24 cellular contexts compared by ENCODE assay signal in the genomic region with DNA sequence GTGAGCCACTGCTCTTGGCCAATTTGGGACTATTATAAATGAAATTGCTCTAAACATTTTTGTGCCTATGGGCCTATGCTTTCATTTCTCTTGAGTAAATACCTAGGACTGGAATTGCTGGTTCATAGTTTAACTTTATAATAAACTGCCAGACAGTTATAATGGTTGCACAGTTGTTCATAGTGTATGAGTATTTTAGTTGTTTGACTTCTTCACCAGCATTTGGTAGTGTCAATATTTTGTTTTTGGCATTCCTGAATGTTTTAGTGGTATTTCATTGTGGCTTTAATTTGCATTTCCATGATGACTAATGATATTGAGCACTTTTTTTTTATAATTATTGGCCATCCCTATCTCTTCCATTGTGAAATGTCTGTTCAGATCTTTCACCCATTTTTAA. TPM values are rescaled to one million over a fixed set of nuclear protein-coding genes. Genes with fewer than 3 reads are reported as not detected.
A peak's percentile ranks its signal among the peaks of the same experiment; 100 is the strongest.
DNase-seq lines count a peak whose midpoint lies in the region; ATAC-seq and TF ChIP-seq lines count a peak whose summit lies in the region.
"Had no signal": no experiment of that assay in that cellular context is flagged by ENCODE, and none has a peak within 500 bp of the region (broad histone marks: within the 10 kb centered on the region; RNA-seq: fewer than 3 reads in every experiment).

No MANE protein-coding gene starts in this region.

- POLR2A ChIA-PET in PC-3 (lab: Charles Lee; ENCODE audit: unreplicated experiment), result no interaction called here

- ATAC-seq in PC-3 (peak; percentile 87), HG02610 (IDR thresholded peaks at IDR 0.05; ENCODE audit: unreplicated experiment) (no peak)
- ATAC-seq: GM12878, SK-N-SH treated with all-trans-retinoic acid at 6 μM for 48 hours had no signal

- no peaks in the 10 kb centered on the region for H3K9me3 ChIP-seq in PC-3 (ENCODE audit: low read length)
- H3K9me3 ChIP-seq in MM.1S (replicated peaks; ENCODE audit: insufficient read depth, low read length), result no peaks in the 10 kb centered on the region
- H3K9me3 ChIP-seq: MG63 had no signal

- H3K36me3 ChIP-seq in PC-3 (ENCODE audit: low read depth, low read length) (peaks cover 6% of the 10 kb centered on the region; the same call in 1 of the 2 replicates), MM.1S (replicated peaks; ENCODE audit: insufficient read depth, low read length) (no peaks in the 10 kb centered on the region)
- H3K36me3 ChIP-seq: MG63 had no signal

- no peak for TF ChIP-seq CTCF in PC-3 (conservative IDR thresholded peaks at IDR 0.05; ENCODE audit: low read depth, low read length)
- no peak for TF ChIP-seq CTCF in fibroblast of villous mesenchyme (IDR thresholded peaks at IDR 0.05; ENCODE audit: insufficient read depth, low read depth, low read length)
- no peak for TF ChIP-seq CTCF in MM.1S (IDR thresholded peaks at IDR 0.05; ENCODE audit: low read length)

- no peak overlapping the region for H3K9ac ChIP-seq in PC-3 (ENCODE audit: low read length)
- H3K9ac ChIP-seq in MM.1S (ENCODE audit: low read length), result no peak overlapping the region

- H3K9me2 ChIP-seq in PC-3 (replicated peaks; ENCODE audit: low read length) (no peaks in the 10 kb centered on the region), MM.1S (replicated peaks; ENCODE audit: insufficient read depth, low read length) (no peaks in the 10 kb centered on the region)

- intact Hi-C loops in PC-3 (cut with micrococcal nuclease), result loop anchor here (1.0 kb wide), 1 partner anchor 31 kb away; a partner anchor contains a TSS
- intact Hi-C loops in posterior vena cava (cut with DNase I), result loop anchor here in 1 of 2 donors (10.0 kb wide), 1 partner anchor 113 kb away; no protein-coding TSS in a partner anchor

- no peak overlapping the region for H2AFZ ChIP-seq in PC-3 (ENCODE audit: low read length)
- H2AFZ ChIP-seq in MM.1S (ENCODE audit: low read length), result no peak overlapping the region

- no peak overlapping the region for H3K4me2 ChIP-seq in PC-3 (ENCODE audit: low read length)
- H3K4me2 ChIP-seq in MM.1S (ENCODE audit: low read depth, low read length), result no peak overlapping the region

- DNase-seq in SIG-M5 treated with dmso at 0.1 percent for 504 hours (lab: John Stamatoyannopoulos, UW; ENCODE audit: unreplicated experiment), result peak; percentile 38
- no peak for DNase-seq in SIG-M5 (lab: John Stamatoyannopoulos, UW)
- peak; percentile 63 for DNase-seq in PC-3
- DNase-seq in fibroblast of villous mesenchyme (ENCODE audit: low read depth), result peak; percentile 64
- DNase-seq in LoVo (ENCODE audit: low spot score), result no peak
- no peak for DNase-seq in posterior vena cava (ENCODE audit: low spot score)
- DNase-seq in MM.1S, result no peak
- DNase-seq: CD8-positive, alpha-beta memory T cell; DMS53; H7; MG63; NCI-H1048; NCI-H1436; NCI-H187 treated with DMSO at 0.1 percent for 48 hours; NCI-H2107; NCI-H446 treated with DMSO at 0.1 percent for 48 hours; NCI-H526 treated with DMSO at 0.1 percent for 48 hours; OCI-M1; Right ventricle myocardium superior had no signal

- H3K27me3 ChIP-seq in PC-3 (ENCODE audit: low read length) (no peaks in the 10 kb centered on the region), MM.1S (replicated peaks; ENCODE audit: insufficient read depth, low read length) (no peaks in the 10 kb centered on the region)
- H3K27me3 ChIP-seq: MG63 had no signal

- H3F3A ChIP-seq in PC-3 (ENCODE audit: low read length, unreplicated experiment) (no peaks in the 10 kb centered on the region), MM.1S (ENCODE audit: insufficient read depth, low read length) (no peaks in the 10 kb centered on the region; the same call in 1 of the 2 replicates)

- BruUV-seq in PC-3 (replicated peaks; lab: Mats Ljungman, UMichigan), result no TSS peak

- H3K79me2 ChIP-seq in PC-3 (ENCODE audit: low read length) (no peaks in the 10 kb centered on the region), MM.1S (ENCODE audit: low read length) (no peaks in the 10 kb centered on the region)

- H3K4me1 ChIP-seq in PC-3 (ENCODE audit: insufficient read depth, low read length) (no peaks in the 10 kb centered on the region), MM.1S (ENCODE audit: low read length) (0 out of 2 replicates have a peak, but pooled peaks cover 5% of the 10 kb centered on the region)

- 0 out of 2 replicates have a peak overlapping the region, but pooled peaks have one; percentile 10 for H3K27ac ChIP-seq in PC-3 (ENCODE audit: low read length)
- H3K27ac ChIP-seq in MM.1S (ENCODE audit: low read length), result no peak overlapping the region
- H3K27ac ChIP-seq: 22Rv1, C4-2B had no signal

- CTCF ChIA-PET in PC-3 (lab: Charles Lee), result no interaction called here

- no peak overlapping the region for H3K4me3 ChIP-seq in PC-3 (ENCODE audit: low read length)
- H3K4me3 ChIP-seq in fibroblast of villous mesenchyme (ENCODE audit: low read depth, low read length), result no peak overlapping the region
- no peak overlapping the region for H3K4me3 ChIP-seq in MM.1S (ENCODE audit: low read length)
- H3K4me3 ChIP-seq: GM12878, MG63 had no signal

- H4K20me1 ChIP-seq in PC-3 (ENCODE audit: low read length), result no peaks in the 10 kb centered on the region
- H4K20me1 ChIP-seq in MM.1S (ENCODE audit: insufficient read depth, low read length), result no peaks in the 10 kb centered on the region

RNA-seq across cellular contexts. Expression of a gene that starts 29.5 kb away (rescaled TPM):
- total RNA-seq in PC-3 (2014; rRNA removed) (8.4 and 10.4 TPM in 2 replicates), fibroblast of villous mesenchyme (12.6 and 17.7 TPM in 2 replicates), posterior vena cava (10 to 100 TPM; 11.1 to 13.0 TPM)

RNA-seq across cellular contexts. Expression of a gene that starts 31.2 kb away (rescaled TPM):
- total RNA-seq in PC-3 (2014; rRNA removed) (9.0 and 10.1 TPM in 2 replicates), fibroblast of villous mesenchyme (47.0 and 66.9 TPM in 2 replicates), posterior vena cava (10 to 100 TPM; 25.4 to 27.9 TPM)

Comparison
In these comparisons a context has a peak if more than half of its experiments do, and no peak if none do; other contexts are left out.
1. DNase-seq: peak in SIG-M5 treated with dmso at 0.1 percent for 504 hours (single experiment), PC-3 (single experiment) and fibroblast of villous mesenchyme (single experiment); none in SIG-M5 (single experiment), LoVo (single experiment), posterior vena cava (single experiment) and MM.1S (single experiment).